ENCODE assay signal across 11 cellular contexts in the genomic region with DNA sequence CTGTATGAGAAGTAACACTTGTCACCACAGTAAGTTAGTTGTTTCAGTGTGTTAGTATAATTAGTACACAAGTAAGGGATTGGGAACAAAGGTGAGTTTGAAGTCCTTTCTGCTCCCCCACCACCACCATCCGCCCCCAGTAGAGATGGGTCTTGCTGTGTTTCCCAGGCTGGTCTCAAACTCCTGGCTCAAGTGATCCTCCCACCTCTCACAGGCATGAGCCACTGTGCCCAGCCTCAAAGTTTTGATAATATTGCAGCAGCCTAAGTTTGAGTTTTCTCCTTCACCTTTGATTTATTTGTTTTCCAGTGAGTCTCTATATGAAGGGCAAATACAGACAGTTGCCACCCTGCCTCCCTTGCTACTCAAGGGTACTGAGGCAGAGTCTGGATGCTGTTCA. TPM values are rescaled to one million over a fixed set of nuclear protein-coding genes. Genes with fewer than 3 reads are reported as not detected.
DNase-seq lines count a peak whose midpoint lies in the region; ATAC-seq and TF ChIP-seq lines count a peak whose summit lies in the region.
"Had no signal": no experiment of that assay in that cellular context is flagged by ENCODE, and none has a peak within 500 bp of the region (broad histone marks: within the 10 kb centered on the region; RNA-seq: fewer than 3 reads in every experiment).

No MANE protein-coding gene starts in this region.

- TF ChIP-seq POLR2A in esophagus squamous epithelium (IDR thresholded peaks at IDR 0.05) (no peak), spleen (IDR thresholded peaks at IDR 0.05) (no peak)

- H3K9me3 Mint-ChIP-seq in T-helper 2 cell treated with Interferon-gamma antibody and Interleukin-4, amounts not matched to agents 5 μg/mL and 100 μg/mL, for 36 hours: no peaks in the 10 kb centered on the region

- no peak for DNase-seq in T-helper 2 cell treated with Interferon-gamma antibody and Interleukin-4, amounts not matched to agents 5 μg/mL and 100 μg/mL, for 36 hours (ENCODE audit: low spot score)
- no peak for DNase-seq in T-helper 2 cell
- DNase-seq in esophagus squamous epithelium (lab: John Stamatoyannopoulos, UW): no peak
- no peak for DNase-seq in spleen
- DNase-seq in kidney glomerular epithelial cell (lab: John Stamatoyannopoulos, UW): no peak
- no peak for DNase-seq in stimulated activated CD4-positive, alpha-beta T cell treated with anti-CD3 and anti-CD28 coated beads, Interleukin-4, amount 100 ng/mL, for 1 hour
- DNase-seq: islet precursor cell, NCI-H1417 treated with DMSO at 0.1 percent for 48 hours had no signal

- 38 to 65% methylated on average over 1 of the region's 1 CpG for WGBS in esophagus squamous epithelium, 2 donors
- 68 to 100% (median 84%) methylated on average over 1 of the region's 1 CpG for WGBS in spleen, 5 donors

- peaks cover 10 to 82% (median 47%) of the 10 kb centered on the region in 3 donors for H3K4me1 ChIP-seq in esophagus squamous epithelium
- peaks cover 41 to 88% (median 63%) of the 10 kb centered on the region in 6 donors for H3K4me1 ChIP-seq in spleen

- ATAC-seq in GM19328 (IDR thresholded peaks at IDR 0.05; ENCODE audit: unreplicated experiment): no peak

- peaks cover 23% of the 10 kb centered on the region for H3K36me3 ChIP-seq in SU-DHL-6 (ENCODE audit: low read length)
- H3K36me3 ChIP-seq in esophagus squamous epithelium: peaks cover 13 to 54% (median 27%) of the 10 kb centered on the region in 3 donors
- H3K36me3 ChIP-seq in spleen: peaks cover 0 to 56% (median 45%) of the 10 kb centered on the region in 6 donors

- H4K20me1 ChIP-seq in SU-DHL-6 (ENCODE audit: low read depth, low read length): no peaks in the 10 kb centered on the region

- peak overlapping the region; percentile 77 for H3K4me2 ChIP-seq in SU-DHL-6 (ENCODE audit: low read depth, low read length, poor library complexity, severe bottlenecking)

- no peaks in the 10 kb centered on the region for H3K27me3 ChIP-seq in SU-DHL-6 (ENCODE audit: low read length)
- no peaks in the 10 kb centered on the region for H3K27me3 ChIP-seq in esophagus squamous epithelium
- no peaks in the 10 kb centered on the region for H3K27me3 ChIP-seq in spleen (replicated peaks in 1 of 7)
- H3K27me3 ChIP-seq: tibial nerve had no signal

- no peaks in the 10 kb centered on the region for H3K9me2 ChIP-seq in SU-DHL-6 (replicated peaks; ENCODE audit: insufficient read depth, low read length)

- peaks cover 23% of the 10 kb centered on the region for H3F3A ChIP-seq in SU-DHL-6 (ENCODE audit: insufficient read depth)

- H3K27ac ChIP-seq in SU-DHL-6 (ENCODE audit: low read depth, low read length) (no peak overlapping the region), esophagus squamous epithelium (peak overlapping the region; percentile 19 to 94 (median 93)), spleen (peak overlapping the region in 4 of 8 donors; percentile 89 to 96 (median 94))

- no peaks in the 10 kb centered on the region for H3K27me3 Mint-ChIP-seq in T-helper 2 cell treated with Interferon-gamma antibody and Interleukin-4, amounts not matched to agents 5 μg/mL and 100 μg/mL, for 36 hours (ENCODE audit: low read depth)

- peak overlapping the region; percentile 98 for H3K4me3 Mint-ChIP-seq in T-helper 2 cell treated with Interferon-gamma antibody and Interleukin-4, amounts not matched to agents 5 μg/mL and 100 μg/mL, for 36 hours

- no peak overlapping the region for H2AFZ ChIP-seq in SU-DHL-6 (ENCODE audit: low read depth, low read length, severe bottlenecking)

- H3K9ac ChIP-seq in SU-DHL-6 (ENCODE audit: low read length): peak overlapping the region; percentile 26; the same call in 1 of the 2 replicates

- TF ChIP-seq CTCF in SU-DHL-6 (IDR thresholded peaks at IDR 0.05; ENCODE audit: insufficient read depth, low read length, poor library complexity, severe bottlenecking) (no peak), esophagus squamous epithelium (IDR thresholded peaks at IDR 0.05) (no peak), spleen (IDR thresholded peaks at IDR 0.05 in 8 of 11, conservative IDR thresholded peaks at IDR 0.05 in 3 of 11) (no peak)

- intact Hi-C loops in esophagus squamous epithelium (cut with DNase I): no loop called here
- intact Hi-C loops in spleen (cut with DNase I; ENCODE audit: low total_unique reads): no loop called here

- no peak overlapping the region for H3K4me3 ChIP-seq in SU-DHL-6 (ENCODE audit: insufficient read depth, low read length, poor library complexity, severe bottlenecking)
- H3K4me3 ChIP-seq in esophagus squamous epithelium: peak overlapping the region in 3 of 4 donors; percentile 61 to 73 (median 71)
- H3K4me3 ChIP-seq in spleen: peak overlapping the region in 5 of 8 donors; percentile 62 to 83 (median 67)

- peaks cover 44% of the 10 kb centered on the region for H3K79me2 ChIP-seq in SU-DHL-6 (ENCODE audit: insufficient read depth, low read length)

- peaks cover 39% of the 10 kb centered on the region for H3K4me1 Mint-ChIP-seq in T-helper 2 cell treated with Interferon-gamma antibody and Interleukin-4, amounts not matched to agents 5 μg/mL and 100 μg/mL, for 36 hours (ENCODE audit: low read depth)

- peak overlapping the region; percentile 43 for H3K27ac Mint-ChIP-seq in T-helper 2 cell treated with Interferon-gamma antibody and Interleukin-4, amounts not matched to agents 5 μg/mL and 100 μg/mL, for 36 hours

- H3K36me3 Mint-ChIP-seq in T-helper 2 cell treated with Interferon-gamma antibody and Interleukin-4, amounts not matched to agents 5 μg/mL and 100 μg/mL, for 36 hours (ENCODE audit: low read depth): peaks cover 61% of the 10 kb centered on the region

- H3K9me3 ChIP-seq in SU-DHL-6 (ENCODE audit: insufficient read depth, low read length) (no peaks in the 10 kb centered on the region), esophagus squamous epithelium (no peaks in the 10 kb centered on the region), spleen (no peaks in the 10 kb centered on the region)
- H3K9me3 ChIP-seq: tibial nerve had no signal

RNA-seq across cellular contexts. Expression of a gene that starts 23.7 kb away (rescaled TPM):
- total RNA-seq in esophagus squamous epithelium: 10 to 100 TPM; 54.1 to 93.2 (median 68.5) TPM
- 100 to 1,000 TPM; 168 to 301 (median 263) TPM for total RNA-seq in spleen
- polyA plus RNA-seq in spleen: 100 to 1,000 TPM; 119 to 270 (median 192) TPM

RNA-seq across cellular contexts. Expression of a gene that starts 46.6 kb away (rescaled TPM):
- 10 to 100 TPM; 27.4 to 50.6 (median 41.6) TPM for total RNA-seq in esophagus squamous epithelium
- total RNA-seq in spleen: 100 to 1,000 TPM in 5 of 7 donors, 10 to 100 TPM in 2; 67.3 to 151 (median 124) TPM
- 100 to 1,000 TPM in 2 of 3 donors, 10 to 100 TPM in 1; 65.2 to 138 (median 129) TPM for polyA plus RNA-seq in spleen
